30 cellular contexts compared by ENCODE assay signal in the genomic region with DNA sequence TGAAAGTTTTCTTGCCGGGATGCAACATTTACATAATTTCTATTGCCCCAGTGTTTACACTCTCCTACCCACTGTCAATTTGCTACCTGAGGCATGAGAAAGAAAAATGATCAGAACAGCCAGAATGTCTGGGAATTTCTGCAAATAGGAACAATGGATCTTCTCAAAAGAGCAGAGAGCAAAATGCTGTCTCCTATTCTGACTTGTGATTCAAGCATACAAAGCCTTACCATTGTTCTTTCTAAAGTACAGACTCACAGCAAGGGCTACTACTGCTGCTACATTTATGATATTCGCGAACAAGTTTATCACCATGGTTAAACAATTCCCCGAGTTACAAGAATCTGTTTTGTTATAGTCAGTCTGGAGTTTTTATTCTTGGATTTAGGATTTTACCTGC.
"Had no signal": no experiment of that assay in that cellular context is flagged by ENCODE, and none has a peak within 500 bp of the region (broad histone marks: within the 10 kb centered on the region; RNA-seq: fewer than 3 reads in every experiment).

No MANE protein-coding gene starts in this region.

- H3K36me3 Mint-ChIP-seq: activated CD8-positive, alpha-beta memory T cell treated with anti-CD3 and anti-CD28 coated beads, Interleukin-2, amount 10 ng/mL, durations not matched to agents 7 days and 5 days; activated naive CD4-positive, alpha-beta T cell treated with anti-CD3 and anti-CD28 coated beads, Interleukin-2, amount 10 ng/mL, durations not matched to agents 7 days and 5 days; T-cell had no signal

- H3K27me3 ChIP-seq: brain microvascular endothelial cell, MG63, SJCRH30 had no signal

- H3K36me3 ChIP-seq: brain microvascular endothelial cell, MG63, SJCRH30 had no signal

- H3K27ac Mint-ChIP-seq: activated B cell treated with CpG ODN at 0.5 μM for 24 hours; activated CD4-positive, alpha-beta memory T cell treated with anti-CD3 and anti-CD28 coated beads, Interleukin-2, amount 10 ng/mL, durations not matched to agents 7 days and 5 days; activated CD8-positive, alpha-beta memory T cell treated with anti-CD3 and anti-CD28 coated beads, Interleukin-2, amount 10 ng/mL, durations not matched to agents 7 days and 5 days; activated naive CD4-positive, alpha-beta T cell treated with anti-CD3 and anti-CD28 coated beads, Interleukin-2, amount 10 ng/mL, durations not matched to agents 7 days and 5 days; activated naive CD8-positive, alpha-beta T cell; activated naive CD8-positive, alpha-beta T cell treated with anti-CD3 and anti-CD28 coated beads, Interleukin-2, amount 50 U/mL, for 24 hours; T-cell; T-helper 17 cell had no signal

- H3K27ac ChIP-seq: brain microvascular endothelial cell, SJCRH30, VCaP had no signal

- H3K27me3 Mint-ChIP-seq: activated CD8-positive, alpha-beta memory T cell treated with anti-CD3 and anti-CD28 coated beads, Interleukin-2, amount 10 ng/mL, durations not matched to agents 7 days and 5 days; activated naive CD4-positive, alpha-beta T cell treated with anti-CD3 and anti-CD28 coated beads, Interleukin-2, amount 10 ng/mL, durations not matched to agents 7 days and 5 days had no signal

- H3K4me3 ChIP-seq: MG63, SJCRH30 had no signal

- H3K4me1 ChIP-seq: SJCRH30 had no signal

- DNase-seq: activated B cell treated with CpG ODN at 0.5 μM for 24 hours; activated CD4-positive, alpha-beta memory T cell treated with anti-CD3 and anti-CD28 coated beads, Interleukin-2, amount 10 ng/mL, durations not matched to agents 7 days and 5 days; activated CD4-positive, alpha-beta T cell treated with anti-CD3 and anti-CD28 coated beads for 4 hours; activated CD4-positive, CD25-positive, alpha-beta regulatory T cell treated with anti-CD3 and anti-CD28 coated beads, Interleukin-2, amount 50 U/mL, for 72 hours; activated CD8-positive, alpha-beta memory T cell treated with anti-CD3 and anti-CD28 coated beads for 24 hours; activated CD8-positive, alpha-beta memory T cell treated with anti-CD3 and anti-CD28 coated beads, Interleukin-2, amount 10 ng/mL, durations not matched to agents 7 days and 5 days; activated CD8-positive, alpha-beta memory T cell treated with anti-CD3 and anti-CD28 coated beads, Interleukin-2, amount 50 U/mL, for 48 hours; activated effector memory CD4-positive, alpha-beta T cell treated with Interleukin-2 at 50 U/mL for 16 hours; activated naive CD4-positive, alpha-beta T cell treated with anti-CD3 and anti-CD28 coated beads, Interleukin-2, amount 10 ng/mL, durations not matched to agents 7 days and 5 days; activated naive CD8-positive, alpha-beta T cell treated with anti-CD3 and anti-CD28 coated beads, Interleukin-2, amount 50 U/mL, for 24 hours; activated T-cell treated with anti-CD3 and anti-CD28 coated beads, Interleukin-2, amount 50 U/mL, for 48 hours; aorta; brain microvascular endothelial cell; Kasumi-1; KG1; MG63; NCI-H1092; NCI-H1436 treated with DMSO at 0.1 percent for 48 hours; NCI-H1694 treated with DMSO at 0.1 percent for 48 hours; NCI-H2029; NCI-H345; NCI-H524 treated with DMSO at 0.1 percent for 48 hours; SHP77; SJCRH30; SK-N-SH; T-cell; T-helper 17 cell had no signal

- H3K9me3 ChIP-seq: MG63, SJCRH30, SK-N-SH had no signal

- H3K4me3 Mint-ChIP-seq: activated B cell treated with CpG ODN at 0.5 μM for 24 hours; activated CD4-positive, alpha-beta memory T cell treated with anti-CD3 and anti-CD28 coated beads, Interleukin-2, amount 10 ng/mL, durations not matched to agents 7 days and 5 days; activated CD8-positive, alpha-beta memory T cell treated with anti-CD3 and anti-CD28 coated beads, Interleukin-2, amount 10 ng/mL, durations not matched to agents 7 days and 5 days; activated naive CD4-positive, alpha-beta T cell treated with anti-CD3 and anti-CD28 coated beads, Interleukin-2, amount 10 ng/mL, durations not matched to agents 7 days and 5 days; activated naive CD8-positive, alpha-beta T cell; activated naive CD8-positive, alpha-beta T cell treated with anti-CD3 and anti-CD28 coated beads, Interleukin-2, amount 50 U/mL, for 24 hours; T-cell; T-helper 17 cell had no signal

- H3K9me3 Mint-ChIP-seq: activated B cell treated with CpG ODN at 0.5 μM for 24 hours; activated CD4-positive, alpha-beta memory T cell treated with anti-CD3 and anti-CD28 coated beads, Interleukin-2, amount 10 ng/mL, durations not matched to agents 7 days and 5 days; activated naive CD4-positive, alpha-beta T cell treated with anti-CD3 and anti-CD28 coated beads, Interleukin-2, amount 10 ng/mL, durations not matched to agents 7 days and 5 days had no signal

- H3K4me1 Mint-ChIP-seq: activated B cell treated with CpG ODN at 0.5 μM for 24 hours; activated CD4-positive, alpha-beta memory T cell treated with anti-CD3 and anti-CD28 coated beads, Interleukin-2, amount 10 ng/mL, durations not matched to agents 7 days and 5 days; activated CD8-positive, alpha-beta memory T cell treated with anti-CD3 and anti-CD28 coated beads, Interleukin-2, amount 10 ng/mL, durations not matched to agents 7 days and 5 days; activated naive CD4-positive, alpha-beta T cell treated with anti-CD3 and anti-CD28 coated beads, Interleukin-2, amount 10 ng/mL, durations not matched to agents 7 days and 5 days; activated naive CD8-positive, alpha-beta T cell treated with anti-CD3 and anti-CD28 coated beads, Interleukin-2, amount 50 U/mL, for 24 hours; T-cell; T-helper 17 cell had no signal

- ATAC-seq: activated CD8-positive, alpha-beta memory T cell treated with anti-CD3 and anti-CD28 coated beads, Interleukin-2, amount 10 ng/mL, durations not matched to agents 7 days and 5 days; activated naive CD8-positive, alpha-beta T cell treated with anti-CD3 and anti-CD28 coated beads, Interleukin-2, amount 50 U/mL, for 24 hours; Panc1; T-cell; T-helper 17 cell had no signal
